In genomic region chr5:26889810-26890209, GRCh38 we compare ENCODE assay signal across 15 cellular contexts.
A peak's percentile ranks its signal among the peaks of the same experiment; 100 is the strongest.
DNase-seq lines count a peak whose midpoint lies in the region.
"Had no signal": no experiment of that assay in that cellular context is flagged by ENCODE, and none has a peak within 500 bp of the region (broad histone marks: within the 10 kb centered on the region; RNA-seq: fewer than 3 reads in every experiment).

No MANE protein-coding gene starts in this region.

- no peak overlapping the region for H3K27ac ChIP-seq in caudate nucleus (ENCODE audit: low read depth, low read length)
- H3K27ac ChIP-seq: neutrophil, tibial nerve had no signal

- DNase-seq in HCEC 1CT (peak; percentile 42), NCI-H1417 treated with DMSO at 0.1 percent for 48 hours (lab: John Stamatoyannopoulos, UW) (peak; percentile 59), NCI-H524 (lab: John Stamatoyannopoulos, UW) (peak; percentile 51 to 73), medulla oblongata (ENCODE audit: extremely low spot score) (peak; percentile 6), caudate nucleus (lab: John Stamatoyannopoulos, UW) (no peak)
- DNase-seq in effector CD4-positive, alpha-beta T cell = no peak
- no peak for DNase-seq in stimulated activated CD4-positive, alpha-beta T cell treated with anti-CD3 and anti-CD28 coated beads, Interleukin-2, amount 100 ng/mL, for 24 hours
- DNase-seq: activated naive CD4-positive, alpha-beta T cell treated with anti-CD3 and anti-CD28 coated beads, Interleukin-2, amount 50 U/mL, for 16 hours; foreskin fibroblast; NCI-H510A treated with DMSO at 0.1 percent for 48 hours; right cardiac atrium; stimulated activated CD4-positive, alpha-beta T cell treated with anti-CD3 and anti-CD28 coated beads, Interleukin-15, amount 100 ng/mL, for 24 hours; stimulated activated naive CD4-positive, alpha-beta T cell had no signal

Comparison
In these comparisons a context has a peak if more than half of its experiments do, and no peak if none do; other contexts are left out.
1. DNase-seq: peak in HCEC 1CT (single experiment), NCI-H1417 treated with DMSO at 0.1 percent for 48 hours (single experiment), NCI-H524 (2 of 2) and medulla oblongata (single experiment); none in effector CD4-positive, alpha-beta T cell (single experiment), caudate nucleus (0 of 61) and stimulated activated CD4-positive, alpha-beta T cell treated with anti-CD3 and anti-CD28 coated beads, Interleukin-2, amount 100 ng/mL, for 24 hours (0 of 2).